Comparison of ENCODE assay signal across 33 cellular contexts in genomic region chrX:145533534-145533933, GRCh38.
"Had no signal": no experiment of that assay in that cellular context is flagged by ENCODE, and none has a peak within 500 bp of the region (broad histone marks: within the 10 kb centered on the region; RNA-seq: fewer than 3 reads in every experiment).

No MANE protein-coding gene starts in this region.

- H3K4me1 ChIP-seq: adrenal gland, ascending aorta, body of pancreas, breast epithelium had no signal

- H3K36me3 ChIP-seq: adrenal gland, ascending aorta, brain microvascular endothelial cell, breast epithelium, cardiac muscle cell had no signal

- H3K4me3 ChIP-seq: adrenal gland, ascending aorta, body of pancreas, breast epithelium, cardiac muscle cell had no signal

- DNase-seq: activated effector memory CD4-positive, alpha-beta T cell treated with anti-CD3 and anti-CD28 coated beads, Interleukin-2, amount 50 U/mL, for 16 hours; activated effector memory CD4-positive, alpha-beta T cell treated with Interleukin-2 at 50 U/mL for 16 hours; activated gamma-delta T cell; activated gamma-delta T cell treated with Interleukin-2 at 50 U/mL for 16 hours; activated naive CD4-positive, alpha-beta T cell; activated naive CD4-positive, alpha-beta T cell treated with anti-CD3 and anti-CD28 coated beads for 36 hours; activated naive CD4-positive, alpha-beta T cell treated with anti-CD3 and anti-CD28 coated beads, Interleukin-2, amount 10 ng/mL, durations not matched to agents 7 days and 5 days; activated naive CD4-positive, alpha-beta T cell treated with anti-CD3 and anti-CD28 coated beads, Interleukin-2, amount 50 U/mL, for 16 hours; activated naive CD4-positive, alpha-beta T cell treated with Interleukin-2 at 50 U/mL for 16 hours; activated naive CD8-positive, alpha-beta T cell treated with anti-CD3 and anti-CD28 coated beads for 36 hours; activated naive CD8-positive, alpha-beta T cell treated with anti-CD3 and anti-CD28 coated beads, Interleukin-2, amount 10 ng/mL, durations not matched to agents 7 days and 5 days; activated naive CD8-positive, alpha-beta T cell treated with anti-CD3 and anti-CD28 coated beads, Interleukin-2, amount 50 U/mL, for 24 hours; activated T-cell treated with anti-CD3 and anti-CD28 coated beads, Interleukin-2, amount 50 U/mL, for 1 hour; activated T-cell treated with anti-CD3 and anti-CD28 coated beads, Interleukin-2, amount 50 U/mL, for 24 hours; activated T-cell treated with anti-CD3 and anti-CD28 coated beads, Interleukin-2, amount 50 U/mL, for 4 hours; activated T-cell treated with anti-CD3 and anti-CD28 coated beads, Interleukin-2, amount 50 U/mL, for 48 hours; activated T-cell treated with anti-CD3 and anti-CD28 coated beads, Interleukin-2, amount 50 U/mL, for 72 hours; adrenal gland; amniotic stem cell; amygdala; anterior cingulate cortex; aorta; body of pancreas; brain microvascular endothelial cell; caudate nucleus; central memory CD4-positive, alpha-beta T cell; cerebellar nuclear complex had no signal

- H3K27me3 ChIP-seq: adrenal gland, ascending aorta, body of pancreas, brain microvascular endothelial cell, cardiac muscle cell had no signal

- ATAC-seq: activated naive CD4-positive, alpha-beta T cell treated with anti-CD3 and anti-CD28 coated beads, Interleukin-2, amount 50 U/mL, for 72 hours; activated naive CD8-positive, alpha-beta T cell treated with anti-CD3 and anti-CD28 coated beads, Interleukin-2, amount 50 U/mL, for 24 hours; activated T-cell treated with anti-CD3 and anti-CD28 coated beads, Interleukin-2, amount 50 U/mL, for 4 hours; activated T-cell treated with anti-CD3 and anti-CD28 coated beads, Interleukin-2, amount 50 U/mL, for 72 hours; activated T-helper 17 cell treated with anti-CD3 and anti-CD28 coated beads, Interleukin-2, amount 50 U/mL, for 72 hours; body of pancreas had no signal

- H3K27ac ChIP-seq: adrenal gland, ascending aorta, body of pancreas, brain microvascular endothelial cell, breast epithelium, cardiac muscle cell had no signal

- H3K9me3 ChIP-seq: ascending aorta, body of pancreas, breast epithelium had no signal

- FAIRE-seq: bronchial epithelial cell had no signal
